36 cellular contexts compared by ENCODE assay signal in genomic region chr5:9652295-9652694, GRCh38. TPM values are rescaled to one million over a fixed set of nuclear protein-coding genes. Genes with fewer than 3 reads are reported as not detected.
"Had no signal": no experiment of that assay in that cellular context is flagged by ENCODE, and none has a peak within 500 bp of the region (broad histone marks: within the 10 kb centered on the region; RNA-seq: fewer than 3 reads in every experiment).

No MANE protein-coding gene starts in this region.

- ATAC-seq: activated CD4-positive, alpha-beta T cell treated with anti-CD3 and anti-CD28 coated beads for 36 hours; activated CD8-positive, alpha-beta memory T cell treated with anti-CD3 and anti-CD28 coated beads, Interleukin-2, amount 10 ng/mL, durations not matched to agents 7 days and 5 days; activated CD8-positive, alpha-beta T cell treated with anti-CD3 and anti-CD28 coated beads, Interleukin-2, amount 10 ng/mL, durations not matched to agents 7 days and 5 days; activated naive CD8-positive, alpha-beta T cell treated with anti-CD3 and anti-CD28 coated beads, Interleukin-2, amount 50 U/mL, for 24 hours; body of pancreas; gastroesophageal sphincter had no signal

- H3K4me3 ChIP-seq: adrenal gland, body of pancreas, colonic mucosa, esophagus squamous epithelium, gastroesophageal sphincter had no signal

- H3K4me1 ChIP-seq: adrenal gland, body of pancreas, colonic mucosa, esophagus squamous epithelium had no signal

- H3K27ac ChIP-seq: adrenal gland, body of pancreas, colonic mucosa, epithelial cell of prostate, esophagus squamous epithelium, gastroesophageal sphincter had no signal

- H3K27me3 ChIP-seq: adrenal gland, body of pancreas, colonic mucosa, esophagus squamous epithelium, gastroesophageal sphincter had no signal

- H3K36me3 ChIP-seq: adrenal gland, colonic mucosa, esophagus squamous epithelium, gastroesophageal sphincter had no signal

- H3K9me3 ChIP-seq: adrenal gland, body of pancreas, colonic mucosa, esophagus squamous epithelium, gastroesophageal sphincter had no signal

- DNase-seq: activated CD4-positive, alpha-beta memory T cell treated with anti-CD3 and anti-CD28 coated beads for 36 hours; activated CD4-positive, alpha-beta T cell treated with anti-CD3 and anti-CD28 coated beads for 36 hours; activated CD4-positive, alpha-beta T cell treated with anti-CD3 and anti-CD28 coated beads, Interleukin-2, amount 10 ng/mL, durations not matched to agents 24 days and 14 days; activated CD4-positive, CD25-positive, alpha-beta regulatory T cell; activated CD4-positive, CD25-positive, alpha-beta regulatory T cell treated with anti-CD3 and anti-CD28 coated beads, Interleukin-2, amount 50 U/mL, for 72 hours; activated CD8-positive, alpha-beta memory T cell treated with anti-CD3 and anti-CD28 coated beads, Interleukin-2, amount 10 ng/mL, durations not matched to agents 7 days and 5 days; activated CD8-positive, alpha-beta memory T cell treated with anti-CD3 and anti-CD28 coated beads, Interleukin-2, amount 50 U/mL, for 4 hours; activated CD8-positive, alpha-beta T cell treated with anti-CD3 and anti-CD28 coated beads, Interleukin-2, amount 10 ng/mL, durations not matched to agents 7 days and 5 days; activated effector memory CD4-positive, alpha-beta T cell treated with anti-CD3 and anti-CD28 coated beads, Interleukin-2, amount 50 U/mL, for 16 hours; activated naive CD4-positive, alpha-beta T cell treated with anti-CD3 and anti-CD28 coated beads for 36 hours; activated naive CD8-positive, alpha-beta T cell treated with anti-CD3 and anti-CD28 coated beads for 36 hours; activated naive CD8-positive, alpha-beta T cell treated with anti-CD3 and anti-CD28 coated beads, Interleukin-2, amount 50 U/mL, for 24 hours; activated T-cell treated with anti-CD3 and anti-CD28 coated beads, Interleukin-2, amount 50 U/mL, for 1 hour; activated T-cell treated with anti-CD3 and anti-CD28 coated beads, Interleukin-2, amount 50 U/mL, for 48 hours; adrenal gland; amygdala; aorta; body of pancreas; central memory CD4-positive, alpha-beta T cell; cerebellar nuclear complex; colonic mucosa; effector CD8-positive, alpha-beta T cell; esophagus squamous epithelium; foreskin melanocyte; T-helper 2 cell had no signal

RNA-seq across cellular contexts. Expression of gene TAS2R1, which starts 22.1 kb away (rescaled TPM):
- total RNA-seq: activated CD4-positive, alpha-beta memory T cell treated with anti-CD3 and anti-CD28 coated beads for 36 hours; activated CD4-positive, alpha-beta T cell treated with anti-CD3 and anti-CD28 coated beads for 36 hours; activated CD4-positive, alpha-beta T cell treated with anti-CD3 and anti-CD28 coated beads, Interleukin-2, amount 10 ng/mL, durations not matched to agents 24 days and 14 days; activated CD8-positive, alpha-beta memory T cell treated with anti-CD3 and anti-CD28 coated beads for 36 hours; activated CD8-positive, alpha-beta memory T cell treated with anti-CD3 and anti-CD28 coated beads, Interleukin-2, amount 10 ng/mL, durations not matched to agents 7 days and 5 days; activated CD8-positive, alpha-beta T cell treated with anti-CD3 and anti-CD28 coated beads, Interleukin-2, amount 10 ng/mL, durations not matched to agents 7 days and 5 days; activated naive CD4-positive, alpha-beta T cell treated with anti-CD3 and anti-CD28 coated beads for 36 hours; activated naive CD8-positive, alpha-beta T cell treated with anti-CD3 and anti-CD28 coated beads for 36 hours; activated T-helper 1 cell treated with anti-CD3 and anti-CD28 coated beads, Interleukin-12 subunit alpha, Interleukin-12 subunit beta, Interleukin-2, Interleukin-4 antibody, amounts not matched to agents 30 ng/mL and 10 ng/mL and 1 ng/mL, durations not matched to agents 14 hours and 24 hours and 36 hours; activated T-helper 2 cell treated with anti-CD3 and anti-CD28 coated beads, Interferon-gamma antibody, Interleukin-2, Interleukin-4, amounts not matched to agents 10 μg/mL and 5 μg/mL and 100 μg/mL, durations not matched to agents 14 hours and 24 hours and 36 hours; adrenal gland; aorta; body of pancreas; colonic mucosa; dermis microvascular lymphatic vessel endothelial cell; endothelial cell of umbilical vein; esophagus squamous epithelium; fibroblast of lung; gastroesophageal sphincter; glomerular endothelial cell; T-helper 1 cell treated with Interleukin-12 subunit alpha and Interleukin-12 subunit beta and Interleukin-4 antibody, amounts not matched to agents 30 ng/mL and 1 ng/mL, for 36 hours had no signal
- polyA plus RNA-seq: adrenal gland, aorta, endothelial cell of umbilical vein, esophagus had no signal
